Comparison of ENCODE assay signal across 8 cellular contexts in the genomic region with DNA sequence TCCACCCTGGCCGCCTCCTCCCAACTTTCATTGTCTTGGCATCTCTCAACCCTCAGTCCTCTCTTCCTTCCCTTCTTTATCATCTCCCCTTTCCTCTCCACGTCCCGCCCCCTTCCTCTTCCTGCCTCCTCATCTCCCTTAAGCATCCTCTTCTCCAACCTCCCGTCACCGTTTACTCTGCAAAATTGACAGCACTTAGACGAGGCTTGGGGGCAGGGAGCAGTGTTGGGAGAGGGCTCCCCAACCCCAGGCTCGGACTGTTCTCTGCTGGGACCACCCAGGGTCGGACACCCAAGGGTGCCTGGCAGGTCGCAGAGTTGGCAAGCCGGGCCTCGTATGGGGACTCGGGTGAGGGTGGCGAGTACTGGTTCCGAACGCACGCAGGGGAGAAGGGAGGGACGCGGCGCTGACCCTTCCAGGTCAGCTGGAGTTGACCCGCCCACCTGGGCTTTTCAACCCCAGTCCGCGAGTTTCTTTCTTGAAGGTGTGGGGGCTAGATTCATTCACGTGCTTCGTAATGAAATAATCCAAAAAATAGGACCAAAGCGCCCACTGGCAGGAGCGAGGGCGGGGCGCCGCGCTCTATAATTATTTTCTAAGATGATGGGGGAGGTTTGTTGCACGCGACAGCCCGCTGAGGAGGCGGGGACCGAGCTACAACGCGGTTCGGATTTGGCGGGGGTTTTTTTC. TPM values are rescaled to one million over a fixed set of nuclear protein-coding genes. Genes with fewer than 3 reads are reported as not detected.
DNase-seq lines count a peak whose midpoint lies in the region; ATAC-seq and TF ChIP-seq lines count a peak whose summit lies in the region.

No MANE protein-coding gene starts in this region.

- H3K27ac Mint-ChIP-seq in chondrocyte (ENCODE audit: unreplicated experiment), result peak overlapping the region; percentile 95

- peak overlapping the region; percentile 88 for H3K4me3 Mint-ChIP-seq in chondrocyte (ENCODE audit: unreplicated experiment)

- no peaks in the 10 kb centered on the region for H3K9me3 Mint-ChIP-seq in chondrocyte (ENCODE audit: low read depth)

- peaks cover 12% of the 10 kb centered on the region for H3K36me3 Mint-ChIP-seq in chondrocyte (ENCODE audit: low read depth)

- no peaks in the 10 kb centered on the region for H3K27me3 ChIP-seq in tibial nerve

- no peak for ATAC-seq in GM19328 (IDR thresholded peaks at IDR 0.05; ENCODE audit: unreplicated experiment)

- peaks cover 31% of the 10 kb centered on the region for H3K4me1 ChIP-seq in mesodermal cell (ENCODE audit: control insufficient read depth, insufficient read depth, low read length, poor library complexity, severe bottlenecking)
- H3K4me1 ChIP-seq in tibial nerve, result peaks cover 0 to 79% (median 62%) of the 10 kb centered on the region in 4 donors

- TF ChIP-seq EP300 in tibial nerve (IDR thresholded peaks at IDR 0.05), result no peak

- no peak for TF ChIP-seq CTCF in chondrocyte (IDR thresholded peaks at IDR 0.05)
- TF ChIP-seq CTCF in tibial nerve (IDR thresholded peaks at IDR 0.05), result no peak

- H3K36me3 ChIP-seq in mesodermal cell (ENCODE audit: control insufficient read depth, insufficient read depth, low read length) (peaks cover 27% of the 10 kb centered on the region), tibial nerve (peaks cover 0 to 23% (median 0%) of the 10 kb centered on the region in 3 donors)

- DNase-seq in NCI-H1694 treated with DMSO at 0.1 percent for 48 hours (lab: John Stamatoyannopoulos, UW) (peak; percentile 68), NCI-H1694 (lab: John Stamatoyannopoulos, UW) (no peak), RPMI8226 (peak; percentile 66), chondrocyte (ENCODE audit: low spot score) (no peak), tibial nerve (ENCODE audit: low spot score in 2 of 2) (no peak), SK-N-DZ (ENCODE audit: low spot score) (no peak)

- H3K9me3 ChIP-seq in mesodermal cell (ENCODE audit: control insufficient read depth, low read length), result no peaks in the 10 kb centered on the region
- no peaks in the 10 kb centered on the region for H3K9me3 ChIP-seq in tibial nerve

- 11 to 12% methylated on average over 13 to 21 of the region's 39 CpGs for WGBS in mesodermal cell (ENCODE audit: insufficient coverage in 2 of 2), 2 experiments
- WGBS in tibial nerve, 2 donors, result 4 to 5% methylated on average over 39 of the region's 39 CpGs

- peak overlapping the region; percentile 75 for H3K27ac ChIP-seq in mesodermal cell (ENCODE audit: low read depth, low read length, severe bottlenecking)
- peak overlapping the region; percentile 93 to 99 (median 96) for H3K27ac ChIP-seq in tibial nerve

- no peaks in the 10 kb centered on the region for H3K27me3 Mint-ChIP-seq in chondrocyte (ENCODE audit: low read depth)

- H3K4me3 ChIP-seq in mesodermal cell (ENCODE audit: extremely low read depth, insufficient read depth, low read length, poor library complexity, severe bottlenecking), result peak overlapping the region; percentile 81
- H3K4me3 ChIP-seq in tibial nerve, result peak overlapping the region; percentile 47 to 78 (median 68)

- H3K4me1 Mint-ChIP-seq in chondrocyte (ENCODE audit: low read depth), result peaks cover 71% of the 10 kb centered on the region

- no peak for TF ChIP-seq POLR2A in tibial nerve (IDR thresholded peaks at IDR 0.05)

RNA-seq across cellular contexts. Expression of gene PAGR1, which starts 0.8 kb away (rescaled TPM):
- total RNA-seq in chondrocyte (22.3 to 40.2 TPM (median 23.0 TPM) in 3 replicates), tibial nerve (10 to 100 TPM; 40.8 to 70.7 (median 61.0) TPM)
- polyA plus RNA-seq in mesodermal cell (2013, experiment 1 of 2), result 50.1 TPM
- 40.6 TPM for polyA plus RNA-seq in mesodermal cell (2013, experiment 2 of 2)
- 57.6 and 71.0 TPM in 2 replicates for polyA plus RNA-seq in SK-N-DZ (2014; cell fraction: cytosol; rRNA removed)
- polyA plus RNA-seq in SK-N-DZ (2014; cell fraction: nucleus; rRNA removed), result 426 and 537 TPM in 2 replicates

RNA-seq across cellular contexts. Expression of gene PRRT2, which starts 3.2 kb away (rescaled TPM):
- total RNA-seq in chondrocyte, result 5.2 to 9.1 TPM (median 6.1 TPM) in 3 replicates
- 32.8 TPM for polyA plus RNA-seq in mesodermal cell (2013, experiment 1 of 2)
- 25.6 TPM for polyA plus RNA-seq in mesodermal cell (2013, experiment 2 of 2)
- total RNA-seq in tibial nerve, result 10 to 100 TPM; 10.0 to 28.4 (median 18.5) TPM
- 29.9 and 41.5 TPM in 2 replicates for polyA plus RNA-seq in SK-N-DZ (2014; cell fraction: cytosol; rRNA removed)
- 231 and 327 TPM in 2 replicates for polyA plus RNA-seq in SK-N-DZ (2014; cell fraction: nucleus; rRNA removed)

RNA-seq across cellular contexts. Expression of gene MVP, which starts 5.1 kb away (rescaled TPM):
- total RNA-seq in chondrocyte (101 to 132 TPM (median 106 TPM) in 3 replicates), tibial nerve (100 to 1,000 TPM; 113 to 247 (median 177) TPM)
- polyA plus RNA-seq in mesodermal cell (2013, experiment 1 of 2), result 6.5 TPM
- polyA plus RNA-seq in mesodermal cell (2013, experiment 2 of 2), result 6.7 TPM
- 24.3 and 39.4 TPM in 2 replicates for polyA plus RNA-seq in SK-N-DZ (2014; cell fraction: cytosol; rRNA removed)
- polyA plus RNA-seq in SK-N-DZ (2014; cell fraction: nucleus; rRNA removed), result 10.1 and 22.7 TPM in 2 replicates

RNA-seq across cellular contexts. Expression of gene MAZ, which starts 8.8 kb away (rescaled TPM):
- 318 to 359 TPM (median 358 TPM) in 3 replicates for total RNA-seq in chondrocyte
- polyA plus RNA-seq in mesodermal cell (2013, experiment 1 of 2), result 311 TPM
- polyA plus RNA-seq in mesodermal cell (2013, experiment 2 of 2), result 290 TPM
- 10 to 100 TPM; 40.0 to 75.9 (median 62.0) TPM for total RNA-seq in tibial nerve
- 364 and 496 TPM in 2 replicates for polyA plus RNA-seq in SK-N-DZ (2014; cell fraction: cytosol; rRNA removed)
- polyA plus RNA-seq in SK-N-DZ (2014; cell fraction: nucleus; rRNA removed), result 262 and 344 TPM in 2 replicates

RNA-seq across cellular contexts. Expression of gene KIF22, which starts 24.6 kb away (rescaled TPM):
- total RNA-seq in chondrocyte (13.5 to 24.3 TPM (median 14.1 TPM) in 3 replicates), tibial nerve (10 to 100 TPM; 19.9 to 42.8 (median 40.5) TPM)
- 88.2 TPM for polyA plus RNA-seq in mesodermal cell (2013, experiment 1 of 2)
- 82.6 TPM for polyA plus RNA-seq in mesodermal cell (2013, experiment 2 of 2)
- 221 and 246 TPM in 2 replicates for polyA plus RNA-seq in SK-N-DZ (2014; cell fraction: cytosol; rRNA removed)
- 679 and 767 TPM in 2 replicates for polyA plus RNA-seq in SK-N-DZ (2014; cell fraction: nucleus; rRNA removed)

Comparison
In these comparisons a context has a peak if more than half of its experiments do, and no peak if none do; other contexts are left out.
1. DNase-seq: peak in NCI-H1694 treated with DMSO at 0.1 percent for 48 hours (single experiment) and RPMI8226 (single experiment); none in NCI-H1694 (single experiment), chondrocyte (single experiment), tibial nerve (0 of 2) and SK-N-DZ (single experiment).